In the genomic region with DNA sequence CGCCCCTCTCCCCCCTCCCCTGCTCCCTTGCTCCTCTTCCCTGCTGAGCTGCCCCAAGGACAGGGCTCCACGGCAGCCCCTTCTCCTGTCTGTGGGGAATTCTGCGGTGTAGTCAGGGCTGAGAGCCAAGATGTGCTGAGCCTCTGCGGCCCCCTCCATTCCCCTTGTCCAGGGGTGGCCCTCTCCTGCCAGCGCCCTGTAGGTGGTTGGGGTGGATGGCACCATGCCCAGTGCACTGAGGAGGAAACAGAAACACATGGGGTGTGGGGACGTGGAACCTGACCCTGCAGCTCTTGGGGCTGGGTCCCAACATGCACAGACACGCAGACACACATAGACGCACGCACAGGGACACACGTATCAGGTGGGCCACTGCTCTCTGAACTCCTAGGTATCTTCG, we compare ENCODE assay signal across 17 cellular contexts.
DNase-seq lines count a peak whose midpoint lies in the region; TF ChIP-seq lines count a peak whose summit lies in the region.
"Had no signal": no experiment of that assay in that cellular context is flagged by ENCODE, and none has a peak within 500 bp of the region (broad histone marks: within the 10 kb centered on the region; RNA-seq: fewer than 3 reads in every experiment).

No MANE protein-coding gene starts in this region.

- peaks cover 40% of the 10 kb centered on the region for H3K27me3 Mint-ChIP-seq in activated naive CD4-positive, alpha-beta T cell treated with anti-CD3 and anti-CD28 coated beads for 36 hours (ENCODE audit: low read depth)

- H3K36me3 ChIP-seq in esophagus (ENCODE audit: control insufficient read depth in 2 of 2, insufficient read depth in 2 of 2, low read length in 1 of 2) (no peaks in the 10 kb centered on the region), thyroid gland (no peaks in the 10 kb centered on the region)
- H3K36me3 ChIP-seq: breast epithelium had no signal

- TF ChIP-seq POLR2A in thyroid gland (IDR thresholded peaks at IDR 0.05) (no peak), erythroblast (IDR thresholded peaks at IDR 0.05; ENCODE audit: low read length) (no peak)

- no peak for TF ChIP-seq RAD21 in Ishikawa (IDR thresholded peaks at IDR 0.05; ENCODE audit: low read depth)

- no peaks in the 10 kb centered on the region for H3K36me3 Mint-ChIP-seq in activated naive CD4-positive, alpha-beta T cell treated with anti-CD3 and anti-CD28 coated beads for 36 hours (ENCODE audit: low read depth)
- H3K36me3 Mint-ChIP-seq: activated naive CD8-positive, alpha-beta T cell had no signal

- H3K9me3 Mint-ChIP-seq in activated naive CD4-positive, alpha-beta T cell treated with anti-CD3 and anti-CD28 coated beads for 36 hours: no peaks in the 10 kb centered on the region

- H3K4me1 Mint-ChIP-seq in activated naive CD4-positive, alpha-beta T cell treated with anti-CD3 and anti-CD28 coated beads for 36 hours (ENCODE audit: low read depth): no peaks in the 10 kb centered on the region

- H3K4me3 Mint-ChIP-seq in activated naive CD4-positive, alpha-beta T cell treated with anti-CD3 and anti-CD28 coated beads for 36 hours: no peak overlapping the region
- H3K4me3 Mint-ChIP-seq: activated naive CD8-positive, alpha-beta T cell had no signal

- DNase-seq in NCI-H2171 treated with DMSO at 0.1 percent for 48 hours (lab: John Stamatoyannopoulos, UW) (peak; percentile 89), thyroid gland (peak; percentile 74 to 78), superior temporal gyrus (ENCODE audit: extremely low spot score) (no peak), erythroblast (lab: John Stamatoyannopoulos, UW) (no peak)
- no peak for DNase-seq in activated naive CD4-positive, alpha-beta T cell treated with anti-CD3 and anti-CD28 coated beads for 36 hours
- DNase-seq: activated CD4-positive, alpha-beta T cell treated with anti-CD3 and anti-CD28 coated beads, Interleukin-2, amount 50 U/mL, for 4 hours; activated T-cell treated with anti-CD3 and anti-CD28 coated beads, Interleukin-2, amount 50 U/mL, for 1 hour; effector CD4-positive, alpha-beta T cell; MM.1S; mucosa of descending colon; occipital lobe; stimulated activated CD4-positive, alpha-beta T cell treated with anti-CD3 and anti-CD28 coated beads, Interleukin-2, amount 100 ng/mL, for 48 hours had no signal

- TF ChIP-seq CTCF in thyroid gland (IDR thresholded peaks at IDR 0.05): no peak

- 40 to 43% methylated on average over 11 of the region's 11 CpGs for WGBS in esophagus, 2 donors
- 31 to 38% methylated on average over 5 to 8 of the region's 11 CpGs for WGBS in thyroid gland, 2 donors

- CTCF ChIA-PET in activated naive CD4-positive, alpha-beta T cell treated with anti-CD3 and anti-CD28 coated beads for 36 hours (lab: Charles Lee): no interaction called here

- H3K4me3 ChIP-seq in esophagus (ENCODE audit: low read depth in 1 of 2, low read length in 2 of 2): no peak overlapping the region
- no peak overlapping the region for H3K4me3 ChIP-seq in thyroid gland (replicated peaks in 1 of 3)
- H3K4me3 ChIP-seq: breast epithelium, mucosa of descending colon had no signal

- intact Hi-C loops in thyroid gland (cut with DNase I): loop anchor here (5.0 kb wide), 1 partner anchor 933 kb away; no protein-coding TSS in a partner anchor
- intact Hi-C loops in activated naive CD4-positive, alpha-beta T cell treated with anti-CD3 and anti-CD28 coated beads for 36 hours (cut with micrococcal nuclease): no loop called here

- H3K4me1 ChIP-seq in esophagus (ENCODE audit: control insufficient read depth in 2 of 2, insufficient read depth in 2 of 2, low read length in 1 of 2) (peaks cover 4 to 10% of the 10 kb centered on the region in 2 donors), thyroid gland (peaks cover 0 to 11% of the 10 kb centered on the region in 2 donors)
- H3K4me1 ChIP-seq: breast epithelium had no signal

- no peak overlapping the region for H3K27ac Mint-ChIP-seq in activated naive CD4-positive, alpha-beta T cell treated with anti-CD3 and anti-CD28 coated beads for 36 hours
- H3K27ac Mint-ChIP-seq: activated naive CD8-positive, alpha-beta T cell had no signal

- no peaks in the 10 kb centered on the region for H3K9me3 ChIP-seq in esophagus (ENCODE audit: control insufficient read depth in 2 of 2, insufficient read depth in 1 of 2, low read depth in 1 of 2, low read length in 1 of 2)
- H3K9me3 ChIP-seq in thyroid gland: no peaks in the 10 kb centered on the region
- H3K9me3 ChIP-seq: breast epithelium, mucosa of descending colon had no signal

- TF ChIP-seq EP300 in Ishikawa (IDR thresholded peaks at IDR 0.05; ENCODE audit: borderline replicate concordance): peak; percentile 44; the same call in 1 of the 2 replicates

- no peaks in the 10 kb centered on the region for H3K27me3 ChIP-seq in esophagus (ENCODE audit: control insufficient read depth in 1 of 2, insufficient read depth in 2 of 2, low read length in 2 of 2)
- no peaks in the 10 kb centered on the region for H3K27me3 ChIP-seq in thyroid gland

- H3K27ac ChIP-seq in esophagus (ENCODE audit: low read depth in 2 of 2, low read length in 1 of 2): peak overlapping the region; percentile 62 to 71
- peak overlapping the region in 1 of 3 donors; percentile 29 for H3K27ac ChIP-seq in thyroid gland
- H3K27ac ChIP-seq: breast epithelium, C4-2B had no signal

TF ChIP-seq in Ishikawa, 13 proteins besides CTCF, POLR2A, EP300 and RAD21:
- TF ChIP-seq TAF1 (IDR thresholded peaks at IDR 0.05; ENCODE audit: low read depth) (no peak), REST (IDR thresholded peaks at IDR 0.05; ENCODE audit: low read depth) (no peak), FOXM1 (IDR thresholded peaks at IDR 0.05; ENCODE audit: borderline replicate concordance, low read depth) (no peak), YY1 (IDR thresholded peaks at IDR 0.05; ENCODE audit: low read depth) (no peak), NFIC (IDR thresholded peaks at IDR 0.05) (peak; percentile 88), USF1 (IDR thresholded peaks at IDR 0.05) (no peak), ZBTB7A (IDR thresholded peaks at IDR 0.05; ENCODE audit: low read depth) (peak; percentile 57; the same call in 1 of the 2 replicates)
- TF ChIP-seq, protein P1, sequence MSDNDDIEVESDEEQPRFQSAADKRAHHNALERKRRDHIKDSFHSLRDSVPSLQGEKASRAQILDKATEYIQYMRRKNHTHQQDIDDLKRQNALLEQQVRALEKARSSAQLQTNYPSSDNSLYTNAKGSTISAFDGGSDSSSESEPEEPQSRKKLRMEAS (IDR thresholded peaks at IDR 0.05): peak; percentile 44; the same call in 1 of the 2 replicates

Comparison
In these comparisons a context has a peak if more than half of its experiments do, and no peak if none do; other contexts are left out.
1. DNase-seq: peak in NCI-H2171 treated with DMSO at 0.1 percent for 48 hours (single experiment) and thyroid gland (2 of 2); none in activated naive CD4-positive, alpha-beta T cell treated with anti-CD3 and anti-CD28 coated beads for 36 hours (single experiment), superior temporal gyrus (single experiment) and erythroblast (0 of 2).